Comparison of ENCODE assay signal across 12 cellular contexts in genomic region chr20:46715292-46715756, GRCh38. TPM values are rescaled to one million over a fixed set of nuclear protein-coding genes. Genes with fewer than 3 reads are reported as not detected.
DNase-seq lines count a peak whose midpoint lies in the region; ATAC-seq, FAIRE-seq and TF ChIP-seq lines count a peak whose summit lies in the region.
"Had no signal": no experiment of that assay in that cellular context is flagged by ENCODE, and none has a peak within 500 bp of the region (broad histone marks: within the 10 kb centered on the region; RNA-seq: fewer than 3 reads in every experiment).

No MANE protein-coding gene starts in this region.

- no peak for TF ChIP-seq POLR2A in uterus (IDR thresholded peaks at IDR 0.05)

- no peak for FAIRE-seq in bronchial epithelial cell (lab: Jason Lieb, UNC)

- intact Hi-C loops in Right ventricle myocardium superior (cut with DNase I) (no loop called here), heart right ventricle (cut with DNase I) (no loop called here), uterus (cut with DNase I; ENCODE audit: low total_unique reads) (no loop called here)

- peaks cover 0 to 6% (median 0%) of the 10 kb centered on the region in 11 donors for H3K9me3 ChIP-seq in heart right ventricle
- no peaks in the 10 kb centered on the region for H3K9me3 ChIP-seq in uterus

- H3K4me1 ChIP-seq in heart right ventricle (peaks cover 0 to 24% (median 6%) of the 10 kb centered on the region in 9 donors), uterus (no peaks in the 10 kb centered on the region)

- no peak for DNase-seq in Right ventricle myocardium superior
- no peak for DNase-seq in heart right ventricle
- peak; percentile 34 for DNase-seq in bronchial epithelial cell (ENCODE audit: low read depth)
- peak; percentile 87 for DNase-seq in left lobe of liver (ENCODE audit: low spot score)
- peak; percentile 57 to 68 for DNase-seq in uterus
- no peak for DNase-seq in activated gamma-delta T cell treated with Interleukin-2 at 50 U/mL for 16 hours
- DNase-seq: activated CD4-positive, alpha-beta T cell treated with anti-CD3 and anti-CD28 coated beads for 1 hour; NK-92 treated with Interleukin-12 subunit alpha and Interleukin-12 subunit beta, amount 100 ng/mL, for 24 hours had no signal

- TF ChIP-seq CTCF in heart right ventricle (IDR thresholded peaks at IDR 0.05) (no peak), bronchial epithelial cell (IDR thresholded peaks at IDR 0.05; ENCODE audit: insufficient read depth, low read length, severe bottlenecking) (no peak), uterus (IDR thresholded peaks at IDR 0.05) (peak in 1 of 4 experiments; percentile 29)

- peaks cover 0 to 4% (median 0%) of the 10 kb centered on the region in 9 donors for H3K36me3 ChIP-seq in heart right ventricle
- H3K36me3 ChIP-seq in bronchial epithelial cell (ENCODE audit: control insufficient read depth, insufficient read depth, low read length) = no peaks in the 10 kb centered on the region
- H3K36me3 ChIP-seq in uterus = no peaks in the 10 kb centered on the region
- H3K36me3 ChIP-seq: BLaER1 had no signal

- H3K4me3 ChIP-seq in heart right ventricle (no peak overlapping the region), bronchial epithelial cell (ENCODE audit: low read depth, low read length) (no peak overlapping the region), uterus (no peak overlapping the region)
- H3K4me3 ChIP-seq: BLaER1 had no signal

- ATAC-seq in Right ventricle myocardium superior (ENCODE audit: poor library complexity) (peak; percentile 37), heart right ventricle (no peak), left lobe of liver (peak; percentile 68), HG03439 (IDR thresholded peaks at IDR 0.05; ENCODE audit: unreplicated experiment) (no peak), HG03432 (IDR thresholded peaks at IDR 0.05; ENCODE audit: unreplicated experiment) (no peak)

- H3K27ac ChIP-seq in heart right ventricle (no peak overlapping the region), uterus (no peak overlapping the region)
- H3K27ac ChIP-seq: BLaER1 had no signal

- 38 to 41% methylated on average over 4 of the region's 4 CpGs for WGBS in heart right ventricle, 2 donors

- peaks cover 0 to 8% (median 0%) of the 10 kb centered on the region in 7 donors for H3K27me3 ChIP-seq in heart right ventricle
- H3K27me3 ChIP-seq in bronchial epithelial cell (ENCODE audit: control insufficient read depth, insufficient read depth, low read length) = no peaks in the 10 kb centered on the region
- H3K27me3 ChIP-seq in uterus = no peaks in the 10 kb centered on the region

RNA-seq across cellular contexts. Expression of gene SLC2A10, which starts 5.9 kb away (rescaled TPM):
- total RNA-seq in Right ventricle myocardium superior (2.6 TPM), heart right ventricle (1 to 10 TPM; 1.1 to 5.2 (median 2.5) TPM), bronchial epithelial cell (19.2 and 30.2 TPM in 2 replicates), left lobe of liver (44.8 TPM), uterus (10 to 100 TPM in 2 of 4 donors, 1 to 10 TPM in 2; 1.3 to 32.3 (median 12.6) TPM)
- 1 to 10 TPM; 1.9 to 3.4 TPM for polyA plus RNA-seq in heart right ventricle
- polyA plus RNA-seq: IgD-negative memory B cell had no signal

RNA-seq across cellular contexts. Expression of gene TP53RK, which starts 26.1 kb away (rescaled TPM):
- total RNA-seq in Right ventricle myocardium superior (5.0 TPM), heart right ventricle (1 to 10 TPM; 3.5 to 7.3 (median 6.4) TPM), bronchial epithelial cell (18.4 and 19.0 TPM in 2 replicates), left lobe of liver (3.2 TPM), uterus (10 to 100 TPM; 14.1 to 64.6 (median 40.2) TPM)
- 1 to 10 TPM; 6.9 to 7.8 TPM for polyA plus RNA-seq in heart right ventricle

Comparison
In these comparisons a context has a peak if more than half of its experiments do, and no peak if none do; other contexts are left out.
1. ATAC-seq: peak in Right ventricle myocardium superior (single experiment) and left lobe of liver (single experiment); none in heart right ventricle (0 of 8), HG03439 (single experiment) and HG03432 (single experiment).
2. DNase-seq: peak in bronchial epithelial cell (single experiment), left lobe of liver (single experiment) and uterus (2 of 2); none in Right ventricle myocardium superior (single experiment), heart right ventricle (0 of 2) and activated gamma-delta T cell treated with Interleukin-2 at 50 U/mL for 16 hours (single experiment).